ENCODE assay signal across 8 cellular contexts in genomic region chrX:51894697-51895336, GRCh38. TPM values are rescaled to one million over a fixed set of nuclear protein-coding genes. Genes with fewer than 3 reads are reported as not detected.
DNase-seq lines count a peak whose midpoint lies in the region; ATAC-seq and TF ChIP-seq lines count a peak whose summit lies in the region.

No MANE protein-coding gene starts in this region.

- H3K4me3 Mint-ChIP-seq in stimulated activated naive B cell treated with anti-CD40 and anti-IgM and Interleukin-4, amounts not matched to agents 10 μg/mL and 1 μg/mL and 100 μg/mL, for 72 hours: peak overlapping the region; percentile 88 to 97

- TF ChIP-seq CTCF in astrocyte of the spinal cord (IDR thresholded peaks at IDR 0.05; ENCODE audit: low read depth, low read length): peak; percentile 10

- H3K4me1 ChIP-seq in Karpas-422 (ENCODE audit: low read length): peaks cover 29% of the 10 kb centered on the region

- H3K9me2 ChIP-seq in Karpas-422 (replicated peaks; ENCODE audit: insufficient read depth, low read length): no peaks in the 10 kb centered on the region

- H3K9ac ChIP-seq in Karpas-422 (ENCODE audit: low read length): peak overlapping the region; percentile 78

- peak overlapping the region; percentile 73 for H3K4me3 ChIP-seq in Karpas-422 (ENCODE audit: low read length)
- peak overlapping the region; percentile 81 for H3K4me3 ChIP-seq in astrocyte of the spinal cord (ENCODE audit: low read depth, low read length)

- H3K9me3 ChIP-seq in Karpas-422 (ENCODE audit: low read length): no peaks in the 10 kb centered on the region

- no peaks in the 10 kb centered on the region for H4K20me1 ChIP-seq in Karpas-422 (ENCODE audit: insufficient read depth, low read depth, low read length)

- peak; percentile 25 for ATAC-seq in GM19468 (IDR thresholded peaks at IDR 0.05; ENCODE audit: extremely low read depth, unreplicated experiment)
- peak; percentile 47 to 55 for ATAC-seq in stimulated activated naive B cell treated with anti-CD40 and anti-IgM and Interleukin-4, amounts not matched to agents 10 μg/mL and 1 μg/mL and 100 μg/mL, for 72 hours (replicated peaks)

- peak overlapping the region; percentile 76 for H3K4me2 ChIP-seq in Karpas-422 (ENCODE audit: low read depth, low read length, poor library complexity, severe bottlenecking)

- H3K27me3 Mint-ChIP-seq in stimulated activated naive B cell treated with anti-CD40 and anti-IgM and Interleukin-4, amounts not matched to agents 10 μg/mL and 1 μg/mL and 100 μg/mL, for 72 hours: no peaks in the 10 kb centered on the region

- in situ Hi-C loops in astrocyte of the spinal cord (cut with HindIII; ENCODE audit: low sequenced_read_pairs): no loop called here

- H3K36me3 Mint-ChIP-seq in stimulated activated naive B cell treated with anti-CD40 and anti-IgM and Interleukin-4, amounts not matched to agents 10 μg/mL and 1 μg/mL and 100 μg/mL, for 72 hours: peaks cover 17 to 25% of the 10 kb centered on the region in 2 donors

- no peak overlapping the region for H2AFZ ChIP-seq in Karpas-422 (ENCODE audit: low read length)

- peak; percentile 32 for DNase-seq in ELR (ENCODE audit: low read depth)
- no peak for DNase-seq in Karpas-422
- DNase-seq in astrocyte of the spinal cord (ENCODE audit: low read depth, low spot score): peak; percentile 31
- peak; percentile 7 for DNase-seq in inferior parietal cortex (ENCODE audit: extremely low spot score)
- DNase-seq in stimulated activated naive B cell treated with anti-CD40 and anti-IgM and Interleukin-4, amounts not matched to agents 10 μg/mL and 1 μg/mL and 100 μg/mL, for 72 hours: no peak
- no peak for DNase-seq in NCI-H524 (lab: John Stamatoyannopoulos, UW)
- DNase-seq in hepatic stellate cell (ENCODE audit: low spot score): no peak

- peaks cover 10% of the 10 kb centered on the region for H3K79me2 ChIP-seq in Karpas-422 (ENCODE audit: low read length)

- H3K9me3 Mint-ChIP-seq in stimulated activated naive B cell treated with anti-CD40 and anti-IgM and Interleukin-4, amounts not matched to agents 10 μg/mL and 1 μg/mL and 100 μg/mL, for 72 hours: no peaks in the 10 kb centered on the region

- H3K4me1 Mint-ChIP-seq in stimulated activated naive B cell treated with anti-CD40 and anti-IgM and Interleukin-4, amounts not matched to agents 10 μg/mL and 1 μg/mL and 100 μg/mL, for 72 hours: peaks cover 19 to 42% of the 10 kb centered on the region in 2 donors

- no peaks in the 10 kb centered on the region for H3K27me3 ChIP-seq in Karpas-422 (ENCODE audit: low read length)

- H3K27ac ChIP-seq in Karpas-422 (ENCODE audit: low read length): no peak overlapping the region

- H3K27ac Mint-ChIP-seq in stimulated activated naive B cell treated with anti-CD40 and anti-IgM and Interleukin-4, amounts not matched to agents 10 μg/mL and 1 μg/mL and 100 μg/mL, for 72 hours: peak overlapping the region; percentile 87

- H3K36me3 ChIP-seq in Karpas-422 (ENCODE audit: insufficient read depth, low read length): peaks cover 5% of the 10 kb centered on the region; the same call in 1 of the 2 replicates

RNA-seq across cellular contexts. Expression of gene MAGED1, which starts 1.4 kb away (rescaled TPM):
- 92.5 and 93.5 TPM in 2 replicates for total RNA-seq in Karpas-422 (2014; rRNA removed; shearing (Covaris generic); ENCODE audit: low replicate concordance)

Comparison
In these comparisons a context has a peak if more than half of its experiments do, and no peak if none do; other contexts are left out.
1. DNase-seq: peak in ELR (single experiment), astrocyte of the spinal cord (single experiment) and inferior parietal cortex (single experiment); none in Karpas-422 (single experiment), stimulated activated naive B cell treated with anti-CD40 and anti-IgM and Interleukin-4, amounts not matched to agents 10 μg/mL and 1 μg/mL and 100 μg/mL, for 72 hours (single experiment), NCI-H524 (0 of 2) and hepatic stellate cell (single experiment).